In genomic region chr13:18998389-18998788, GRCh38 we compare ENCODE assay signal across 26 cellular contexts.
DNase-seq lines count a peak whose midpoint lies in the region; ATAC-seq and TF ChIP-seq lines count a peak whose summit lies in the region.
"Had no signal": no experiment of that assay in that cellular context is flagged by ENCODE, and none has a peak within 500 bp of the region (broad histone marks: within the 10 kb centered on the region; RNA-seq: fewer than 3 reads in every experiment).

No MANE protein-coding gene starts in this region.

- peaks cover 6% of the 10 kb centered on the region for H3K4me1 Mint-ChIP-seq in activated CD4-positive, alpha-beta memory T cell treated with anti-CD3 and anti-CD28 coated beads for 36 hours (ENCODE audit: low read depth)
- H3K4me1 Mint-ChIP-seq in activated CD4-positive, alpha-beta memory T cell treated with anti-CD3 and anti-CD28 coated beads, Interleukin-2, amount 10 ng/mL, durations not matched to agents 7 days and 5 days, result no peaks in the 10 kb centered on the region
- no peaks in the 10 kb centered on the region for H3K4me1 Mint-ChIP-seq in stimulated activated naive CD8-positive, alpha-beta T cell treated with anti-CD3 and anti-CD28 coated beads, Interleukin-15, amount 100 ng/mL, for 72 hours
- peaks cover 41% of the 10 kb centered on the region for H3K4me1 Mint-ChIP-seq in activated T-helper 17 cell treated with anti-CD3 and anti-CD28 coated beads, Interleukin-2, amount 50 U/mL, for 72 hours

- WGBS in suprapubic skin, result 76% methylated on average over 5 of the region's 6 CpGs

- ATAC-seq in stimulated activated naive CD8-positive, alpha-beta T cell treated with anti-CD3 and anti-CD28 coated beads, Interleukin-15, amount 100 ng/mL, for 72 hours, result peak; percentile 9
- no peak for ATAC-seq in stimulated activated naive CD8-positive, alpha-beta T cell treated with anti-CD3 and anti-CD28 coated beads, Interleukin-15, Interleukin-2, amounts not matched to agents 100 U/mL and 50 U/mL, for 24 hours
- ATAC-seq in activated T-helper 17 cell treated with anti-CD3 and anti-CD28 coated beads, Interleukin-2, amount 50 U/mL, for 72 hours (replicated peaks), result peak; percentile 70
- no peak for ATAC-seq in GM18907 (IDR thresholded peaks at IDR 0.05; ENCODE audit: unreplicated experiment)
- ATAC-seq: GM12878, HCT116 had no signal

- no peak overlapping the region for H3K4me3 Mint-ChIP-seq in activated CD4-positive, alpha-beta memory T cell treated with anti-CD3 and anti-CD28 coated beads for 36 hours
- no peak overlapping the region for H3K4me3 Mint-ChIP-seq in activated CD4-positive, alpha-beta memory T cell treated with anti-CD3 and anti-CD28 coated beads, Interleukin-2, amount 10 ng/mL, durations not matched to agents 7 days and 5 days
- no peak overlapping the region for H3K4me3 Mint-ChIP-seq in stimulated activated naive CD8-positive, alpha-beta T cell treated with anti-CD3 and anti-CD28 coated beads, Interleukin-15, amount 100 ng/mL, for 72 hours
- H3K4me3 Mint-ChIP-seq in activated T-helper 17 cell treated with anti-CD3 and anti-CD28 coated beads, Interleukin-2, amount 50 U/mL, for 72 hours, result peak overlapping the region; percentile 48

- DNase-seq in activated CD4-positive, alpha-beta memory T cell treated with anti-CD3 and anti-CD28 coated beads for 36 hours, result no peak
- no peak for DNase-seq in activated CD4-positive, alpha-beta memory T cell treated with anti-CD3 and anti-CD28 coated beads, Interleukin-2, amount 10 ng/mL, durations not matched to agents 7 days and 5 days
- DNase-seq in stimulated activated naive CD8-positive, alpha-beta T cell treated with anti-CD3 and anti-CD28 coated beads, Interleukin-15, amount 100 ng/mL, for 72 hours, result no peak
- DNase-seq in stimulated activated naive CD8-positive, alpha-beta T cell treated with anti-CD3 and anti-CD28 coated beads, Interleukin-15, Interleukin-2, amounts not matched to agents 100 U/mL and 50 U/mL, for 24 hours, result no peak
- DNase-seq in suprapubic skin (ENCODE audit: low spot score in 2 of 2) (no peak), NCI-H187 treated with DMSO at 0.1 percent for 48 hours (lab: John Stamatoyannopoulos, UW) (no peak)
- DNase-seq: DMS 273 treated with DMSO at 0.1 percent for 48 hours; DMS79; EL; GDM1; IMR-90; KG1; MG63; NCI-H1105 treated with DMSO at 0.1 percent for 48 hours; NCI-H2029 treated with DMSO at 0.1 percent for 48 hours; NCI-H446 treated with DMSO at 0.1 percent for 48 hours; NCI-H526; NCI-H82; NK-92 treated with Interleukin-12 subunit alpha and Interleukin-12 subunit beta, amount 100 ng/mL, for 24 hours; Right ventricle myocardium superior; RPMI8226 had no signal

- POLR2A ChIA-PET in activated CD4-positive, alpha-beta memory T cell treated with anti-CD3 and anti-CD28 coated beads for 36 hours (lab: Charles Lee), result no interaction called here
- POLR2A ChIA-PET in activated CD4-positive, alpha-beta memory T cell treated with anti-CD3 and anti-CD28 coated beads, Interleukin-2, amount 10 ng/mL, durations not matched to agents 7 days and 5 days (lab: Charles Lee), result no interaction called here

- peaks cover 25% of the 10 kb centered on the region for H3K4me1 ChIP-seq in suprapubic skin
- H3K4me1 ChIP-seq: SJSA1 had no signal

- CTCF ChIA-PET in activated CD4-positive, alpha-beta memory T cell treated with anti-CD3 and anti-CD28 coated beads for 36 hours (lab: Charles Lee), result no interaction called here
- CTCF ChIA-PET in activated CD4-positive, alpha-beta memory T cell treated with anti-CD3 and anti-CD28 coated beads, Interleukin-2, amount 10 ng/mL, durations not matched to agents 7 days and 5 days (lab: Charles Lee), result no interaction called here

- no peak overlapping the region for H3K4me3 ChIP-seq in suprapubic skin
- H3K4me3 ChIP-seq: GM12878, MG63, SJSA1 had no signal

- H3K36me3 Mint-ChIP-seq in activated CD4-positive, alpha-beta memory T cell treated with anti-CD3 and anti-CD28 coated beads for 36 hours, result no peaks in the 10 kb centered on the region
- no peaks in the 10 kb centered on the region for H3K36me3 Mint-ChIP-seq in activated CD4-positive, alpha-beta memory T cell treated with anti-CD3 and anti-CD28 coated beads, Interleukin-2, amount 10 ng/mL, durations not matched to agents 7 days and 5 days (ENCODE audit: low read depth)
- H3K36me3 Mint-ChIP-seq in activated T-helper 17 cell treated with anti-CD3 and anti-CD28 coated beads, Interleukin-2, amount 50 U/mL, for 72 hours (ENCODE audit: low read depth), result no peaks in the 10 kb centered on the region

- peak overlapping the region; percentile 18 for H3K27ac Mint-ChIP-seq in activated CD4-positive, alpha-beta memory T cell treated with anti-CD3 and anti-CD28 coated beads for 36 hours
- H3K27ac Mint-ChIP-seq in activated CD4-positive, alpha-beta memory T cell treated with anti-CD3 and anti-CD28 coated beads, Interleukin-2, amount 10 ng/mL, durations not matched to agents 7 days and 5 days, result no peak overlapping the region
- H3K27ac Mint-ChIP-seq in stimulated activated naive CD8-positive, alpha-beta T cell treated with anti-CD3 and anti-CD28 coated beads, Interleukin-15, amount 100 ng/mL, for 72 hours, result no peak overlapping the region
- H3K27ac Mint-ChIP-seq in activated T-helper 17 cell treated with anti-CD3 and anti-CD28 coated beads, Interleukin-2, amount 50 U/mL, for 72 hours, result peak overlapping the region; percentile 60

- TF ChIP-seq POLR2A in suprapubic skin (IDR thresholded peaks at IDR 0.05), result no peak

- no peak for TF ChIP-seq EP300 in suprapubic skin (IDR thresholded peaks at IDR 0.05)

- H3K9me3 Mint-ChIP-seq in activated CD4-positive, alpha-beta memory T cell treated with anti-CD3 and anti-CD28 coated beads for 36 hours, result peaks cover 2% of the 10 kb centered on the region
- H3K9me3 Mint-ChIP-seq in activated CD4-positive, alpha-beta memory T cell treated with anti-CD3 and anti-CD28 coated beads, Interleukin-2, amount 10 ng/mL, durations not matched to agents 7 days and 5 days, result peaks cover 6% of the 10 kb centered on the region
- H3K9me3 Mint-ChIP-seq in stimulated activated naive CD8-positive, alpha-beta T cell treated with anti-CD3 and anti-CD28 coated beads, Interleukin-15, amount 100 ng/mL, for 72 hours, result peaks cover 0 to 14% of the 10 kb centered on the region in 2 donors
- H3K9me3 Mint-ChIP-seq in activated T-helper 17 cell treated with anti-CD3 and anti-CD28 coated beads, Interleukin-2, amount 50 U/mL, for 72 hours, result peaks cover 10% of the 10 kb centered on the region

- H3K27me3 Mint-ChIP-seq in activated CD4-positive, alpha-beta memory T cell treated with anti-CD3 and anti-CD28 coated beads for 36 hours, result no peaks in the 10 kb centered on the region
- H3K27me3 Mint-ChIP-seq in activated CD4-positive, alpha-beta memory T cell treated with anti-CD3 and anti-CD28 coated beads, Interleukin-2, amount 10 ng/mL, durations not matched to agents 7 days and 5 days, result no peaks in the 10 kb centered on the region
- H3K27me3 Mint-ChIP-seq in stimulated activated naive CD8-positive, alpha-beta T cell treated with anti-CD3 and anti-CD28 coated beads, Interleukin-15, amount 100 ng/mL, for 72 hours, result no peaks in the 10 kb centered on the region
- no peaks in the 10 kb centered on the region for H3K27me3 Mint-ChIP-seq in activated T-helper 17 cell treated with anti-CD3 and anti-CD28 coated beads, Interleukin-2, amount 50 U/mL, for 72 hours

- H3K27ac ChIP-seq in suprapubic skin, result peak overlapping the region; percentile 15
- H3K27ac ChIP-seq: SJSA1 had no signal

- no peaks in the 10 kb centered on the region for H3K36me3 ChIP-seq in suprapubic skin
- H3K36me3 ChIP-seq: MG63, SJSA1 had no signal

- no peaks in the 10 kb centered on the region for H3K27me3 ChIP-seq in suprapubic skin
- H3K27me3 ChIP-seq: MG63, SJSA1 had no signal

- TF ChIP-seq CTCF in suprapubic skin (IDR thresholded peaks at IDR 0.05), result no peak

- intact Hi-C loops in activated CD4-positive, alpha-beta memory T cell treated with anti-CD3 and anti-CD28 coated beads for 36 hours (cut with micrococcal nuclease), result no loop called here

- H3K9me3 ChIP-seq in suprapubic skin, result no peaks in the 10 kb centered on the region
- H3K9me3 ChIP-seq: SJSA1 had no signal

Comparison
In these comparisons a context has a peak if more than half of its experiments do, and no peak if none do; other contexts are left out.
1. H3K27ac Mint-ChIP-seq: peak in activated CD4-positive, alpha-beta memory T cell treated with anti-CD3 and anti-CD28 coated beads for 36 hours (single experiment) and activated T-helper 17 cell treated with anti-CD3 and anti-CD28 coated beads, Interleukin-2, amount 50 U/mL, for 72 hours (single experiment); none in activated CD4-positive, alpha-beta memory T cell treated with anti-CD3 and anti-CD28 coated beads, Interleukin-2, amount 10 ng/mL, durations not matched to agents 7 days and 5 days (single experiment) and stimulated activated naive CD8-positive, alpha-beta T cell treated with anti-CD3 and anti-CD28 coated beads, Interleukin-15, amount 100 ng/mL, for 72 hours (0 of 2).
2. ATAC-seq: peak in stimulated activated naive CD8-positive, alpha-beta T cell treated with anti-CD3 and anti-CD28 coated beads, Interleukin-15, amount 100 ng/mL, for 72 hours (single experiment) and activated T-helper 17 cell treated with anti-CD3 and anti-CD28 coated beads, Interleukin-2, amount 50 U/mL, for 72 hours (single experiment); none in stimulated activated naive CD8-positive, alpha-beta T cell treated with anti-CD3 and anti-CD28 coated beads, Interleukin-15, Interleukin-2, amounts not matched to agents 100 U/mL and 50 U/mL, for 24 hours (single experiment) and GM18907 (single experiment).